Comparison of ENCODE assay signal across 1 cellular context in genomic region chr1:206925116-206925736, GRCh38.
TF ChIP-seq lines count a peak whose summit lies in the region.

No MANE protein-coding gene starts in this region.

TF ChIP-seq in H1, 55 proteins besides CTCF, POLR2A, EP300 and RAD21:
- no peak for TF ChIP-seq CBX5 (IDR thresholded peaks at IDR 0.05; ENCODE audit: low read depth, low read length)
- TF ChIP-seq CHD1 (IDR thresholded peaks at IDR 0.05; ENCODE audit: low read depth, low read length) = no peak
- no peak for TF ChIP-seq TAF1 (IDR thresholded peaks at IDR 0.05; ENCODE audit: low read depth, low read length)
- TF ChIP-seq NRF1 (IDR thresholded peaks at IDR 0.05; ENCODE audit: low read depth, low read length) = no peak
- no peak for TF ChIP-seq JUN (IDR thresholded peaks at IDR 0.05; ENCODE audit: low read depth, low read length)
- TF ChIP-seq POLR2AphosphoS5 (IDR thresholded peaks at IDR 0.05; ENCODE audit: low read depth, low read length) = no peak
TF ChIP-seq in H1: peak in this region for 0.
